In the genomic region with DNA sequence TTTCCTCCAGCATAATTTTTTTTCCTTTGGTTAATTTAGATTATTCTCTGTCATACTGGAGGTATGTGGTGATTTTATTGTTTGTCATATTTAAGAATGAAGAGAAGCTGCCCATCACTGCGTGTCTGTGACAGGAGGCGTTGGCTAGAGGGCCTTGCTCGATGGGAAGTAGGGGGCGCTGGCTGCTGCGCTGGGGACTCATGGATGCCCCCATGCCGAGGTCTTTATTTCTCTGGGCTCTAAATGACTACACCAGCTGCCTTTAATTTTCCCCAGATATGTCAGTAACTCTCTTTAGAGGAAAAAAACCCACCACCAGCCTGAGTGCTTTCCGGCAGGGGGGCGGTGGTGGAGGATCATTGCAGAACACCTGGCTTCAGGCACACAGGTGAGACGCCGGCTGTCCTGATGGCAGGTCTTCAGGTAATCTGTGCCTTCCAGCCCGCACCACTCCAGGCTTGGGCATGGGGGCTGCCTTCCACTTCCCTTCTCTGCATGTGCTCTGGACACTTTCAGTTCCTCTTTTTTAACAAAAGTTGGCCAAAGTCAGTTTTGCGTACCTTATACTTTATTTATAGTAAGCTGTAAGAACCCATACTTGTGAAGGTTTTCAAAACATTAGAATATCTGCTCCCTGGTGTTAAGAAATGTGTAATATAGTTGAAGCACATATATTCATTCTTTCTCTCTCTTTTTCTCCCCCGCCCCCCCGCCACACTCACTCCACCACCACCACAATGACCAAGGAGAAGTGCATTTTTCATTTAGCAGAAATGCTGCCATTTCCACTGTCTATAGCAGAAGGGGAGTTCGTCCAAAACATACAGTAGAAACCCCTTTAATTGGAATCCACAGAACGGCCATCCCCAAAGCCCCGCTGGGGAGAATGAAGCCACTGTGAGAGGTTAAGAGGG, we compare ENCODE assay signal across 2 cellular contexts.
TF ChIP-seq lines count a peak whose summit lies in the region.

No MANE protein-coding gene starts in this region.

TF ChIP-seq in SK-N-SH, 30 proteins besides CTCF, POLR2A, EP300 and RAD21 (continued from another document):
- TF ChIP-seq, protein P1, sequence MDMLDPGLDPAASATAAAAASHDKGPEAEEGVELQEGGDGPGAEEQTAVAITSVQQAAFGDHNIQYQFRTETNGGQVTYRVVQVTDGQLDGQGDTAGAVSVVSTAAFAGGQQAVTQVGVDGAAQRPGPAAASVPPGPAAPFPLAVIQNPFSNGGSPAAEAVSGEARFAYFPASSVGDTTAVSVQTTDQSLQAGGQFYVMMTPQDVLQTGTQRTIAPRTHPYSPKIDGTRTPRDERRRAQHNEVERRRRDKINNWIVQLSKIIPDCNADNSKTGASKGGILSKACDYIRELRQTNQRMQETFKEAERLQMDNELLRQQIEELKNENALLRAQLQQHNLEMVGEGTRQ (IDR thresholded peaks at IDR 0.05; ENCODE audit: borderline replicate concordance, low read depth, low read length) = no peak
- TF ChIP-seq TEAD4 (IDR thresholded peaks at IDR 0.05; ENCODE audit: borderline replicate concordance, insufficient read depth) (no peak), GATA2 (CRISPR knock-in tag; IDR thresholded peaks at IDR 0.05) (no peak), RCOR1 (IDR thresholded peaks at IDR 0.05; ENCODE audit: low read length) (no peak), NRF1 (IDR thresholded peaks at IDR 0.05; ENCODE audit: low read depth, low read length) (no peak), RFX5 (IDR thresholded peaks at IDR 0.05; ENCODE audit: low read length) (no peak), GABPA (IDR thresholded peaks at IDR 0.05; ENCODE audit: low read depth) (no peak), FOSL2 (IDR thresholded peaks at IDR 0.05; ENCODE audit: borderline replicate concordance, low read depth) (no peak), ELF1 (IDR thresholded peaks at IDR 0.05) (no peak), NFIC (IDR thresholded peaks at IDR 0.05; ENCODE audit: borderline replicate concordance) (no peak), SMC3 (IDR thresholded peaks at IDR 0.05; ENCODE audit: low read depth, low read length) (no peak), SIN3A (IDR thresholded peaks at IDR 0.05; ENCODE audit: borderline replicate concordance, low read depth, low read length) (no peak)
- TF ChIP-seq, protein P2, sequence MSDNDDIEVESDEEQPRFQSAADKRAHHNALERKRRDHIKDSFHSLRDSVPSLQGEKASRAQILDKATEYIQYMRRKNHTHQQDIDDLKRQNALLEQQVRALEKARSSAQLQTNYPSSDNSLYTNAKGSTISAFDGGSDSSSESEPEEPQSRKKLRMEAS (IDR thresholded peaks at IDR 0.05; ENCODE audit: low read depth) = no peak
- TF ChIP-seq, protein P3, sequence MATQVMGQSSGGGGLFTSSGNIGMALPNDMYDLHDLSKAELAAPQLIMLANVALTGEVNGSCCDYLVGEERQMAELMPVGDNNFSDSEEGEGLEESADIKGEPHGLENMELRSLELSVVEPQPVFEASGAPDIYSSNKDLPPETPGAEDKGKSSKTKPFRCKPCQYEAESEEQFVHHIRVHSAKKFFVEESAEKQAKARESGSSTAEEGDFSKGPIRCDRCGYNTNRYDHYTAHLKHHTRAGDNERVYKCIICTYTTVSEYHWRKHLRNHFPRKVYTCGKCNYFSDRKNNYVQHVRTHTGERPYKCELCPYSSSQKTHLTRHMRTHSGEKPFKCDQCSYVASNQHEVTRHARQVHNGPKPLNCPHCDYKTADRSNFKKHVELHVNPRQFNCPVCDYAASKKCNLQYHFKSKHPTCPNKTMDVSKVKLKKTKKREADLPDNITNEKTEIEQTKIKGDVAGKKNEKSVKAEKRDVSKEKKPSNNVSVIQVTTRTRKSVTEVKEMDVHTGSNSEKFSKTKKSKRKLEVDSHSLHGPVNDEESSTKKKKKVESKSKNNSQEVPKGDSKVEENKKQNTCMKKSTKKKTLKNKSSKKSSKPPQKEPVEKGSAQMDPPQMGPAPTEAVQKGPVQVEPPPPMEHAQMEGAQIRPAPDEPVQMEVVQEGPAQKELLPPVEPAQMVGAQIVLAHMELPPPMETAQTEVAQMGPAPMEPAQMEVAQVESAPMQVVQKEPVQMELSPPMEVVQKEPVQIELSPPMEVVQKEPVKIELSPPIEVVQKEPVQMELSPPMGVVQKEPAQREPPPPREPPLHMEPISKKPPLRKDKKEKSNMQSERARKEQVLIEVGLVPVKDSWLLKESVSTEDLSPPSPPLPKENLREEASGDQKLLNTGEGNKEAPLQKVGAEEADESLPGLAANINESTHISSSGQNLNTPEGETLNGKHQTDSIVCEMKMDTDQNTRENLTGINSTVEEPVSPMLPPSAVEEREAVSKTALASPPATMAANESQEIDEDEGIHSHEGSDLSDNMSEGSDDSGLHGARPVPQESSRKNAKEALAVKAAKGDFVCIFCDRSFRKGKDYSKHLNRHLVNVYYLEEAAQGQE (IDR thresholded peaks at IDR 0.05; ENCODE audit: low read depth, low read length) = no peak
- TF ChIP-seq, protein P4, sequence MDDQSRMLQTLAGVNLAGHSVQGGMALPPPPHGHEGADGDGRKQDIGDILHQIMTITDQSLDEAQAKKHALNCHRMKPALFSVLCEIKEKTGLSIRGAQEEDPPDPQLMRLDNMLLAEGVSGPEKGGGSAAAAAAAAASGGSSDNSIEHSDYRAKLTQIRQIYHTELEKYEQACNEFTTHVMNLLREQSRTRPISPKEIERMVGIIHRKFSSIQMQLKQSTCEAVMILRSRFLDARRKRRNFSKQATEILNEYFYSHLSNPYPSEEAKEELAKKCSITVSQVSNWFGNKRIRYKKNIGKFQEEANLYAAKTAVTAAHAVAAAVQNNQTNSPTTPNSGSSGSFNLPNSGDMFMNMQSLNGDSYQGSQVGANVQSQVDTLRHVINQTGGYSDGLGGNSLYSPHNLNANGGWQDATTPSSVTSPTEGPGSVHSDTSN (IDR thresholded peaks at IDR 0.05) = no peak
- TF ChIP-seq, protein P5, sequence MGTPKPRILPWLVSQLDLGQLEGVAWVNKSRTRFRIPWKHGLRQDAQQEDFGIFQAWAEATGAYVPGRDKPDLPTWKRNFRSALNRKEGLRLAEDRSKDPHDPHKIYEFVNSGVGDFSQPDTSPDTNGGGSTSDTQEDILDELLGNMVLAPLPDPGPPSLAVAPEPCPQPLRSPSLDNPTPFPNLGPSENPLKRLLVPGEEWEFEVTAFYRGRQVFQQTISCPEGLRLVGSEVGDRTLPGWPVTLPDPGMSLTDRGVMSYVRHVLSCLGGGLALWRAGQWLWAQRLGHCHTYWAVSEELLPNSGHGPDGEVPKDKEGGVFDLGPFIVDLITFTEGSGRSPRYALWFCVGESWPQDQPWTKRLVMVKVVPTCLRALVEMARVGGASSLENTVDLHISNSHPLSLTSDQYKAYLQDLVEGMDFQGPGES (IDR thresholded peaks at IDR 0.05; ENCODE audit: low read depth, low read length) = no peak

TF ChIP-seq in SK-N-SH treated with all-trans-retinoic acid at 6 μM for 48 hours, 23 proteins besides CTCF, POLR2A, EP300 and RAD21 (continued from another document):
- TF ChIP-seq, protein P6, sequence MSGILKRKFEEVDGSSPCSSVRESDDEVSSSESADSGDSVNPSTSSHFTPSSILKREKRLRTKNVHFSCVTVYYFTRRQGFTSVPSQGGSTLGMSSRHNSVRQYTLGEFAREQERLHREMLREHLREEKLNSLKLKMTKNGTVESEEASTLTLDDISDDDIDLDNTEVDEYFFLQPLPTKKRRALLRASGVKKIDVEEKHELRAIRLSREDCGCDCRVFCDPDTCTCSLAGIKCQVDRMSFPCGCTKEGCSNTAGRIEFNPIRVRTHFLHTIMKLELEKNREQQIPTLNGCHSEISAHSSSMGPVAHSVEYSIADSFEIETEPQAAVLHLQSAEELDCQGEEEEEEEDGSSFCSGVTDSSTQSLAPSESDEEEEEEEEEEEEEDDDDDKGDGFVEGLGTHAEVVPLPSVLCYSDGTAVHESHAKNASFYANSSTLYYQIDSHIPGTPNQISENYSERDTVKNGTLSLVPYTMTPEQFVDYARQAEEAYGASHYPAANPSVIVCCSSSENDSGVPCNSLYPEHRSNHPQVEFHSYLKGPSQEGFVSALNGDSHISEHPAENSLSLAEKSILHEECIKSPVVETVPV (CRISPR knock-in tag; IDR thresholded peaks at IDR 0.05) = no peak
- TF ChIP-seq, protein P7, sequence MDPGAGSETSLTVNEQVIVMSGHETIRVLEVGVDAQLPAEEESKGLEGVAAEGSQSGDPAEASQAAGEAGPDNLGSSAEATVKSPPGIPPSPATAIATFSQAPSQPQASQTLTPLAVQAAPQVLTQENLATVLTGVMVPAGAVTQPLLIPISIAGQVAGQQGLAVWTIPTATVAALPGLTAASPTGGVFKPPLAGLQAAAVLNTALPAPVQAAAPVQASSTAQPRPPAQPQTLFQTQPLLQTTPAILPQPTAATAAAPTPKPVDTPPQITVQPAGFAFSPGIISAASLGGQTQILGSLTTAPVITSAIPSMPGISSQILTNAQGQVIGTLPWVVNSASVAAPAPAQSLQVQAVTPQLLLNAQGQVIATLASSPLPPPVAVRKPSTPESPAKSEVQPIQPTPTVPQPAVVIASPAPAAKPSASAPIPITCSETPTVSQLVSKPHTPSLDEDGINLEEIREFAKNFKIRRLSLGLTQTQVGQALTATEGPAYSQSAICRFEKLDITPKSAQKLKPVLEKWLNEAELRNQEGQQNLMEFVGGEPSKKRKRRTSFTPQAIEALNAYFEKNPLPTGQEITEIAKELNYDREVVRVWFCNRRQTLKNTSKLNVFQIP (CRISPR knock-in tag; IDR thresholded peaks at IDR 0.05; ENCODE audit: borderline replicate concordance, low read depth) = no peak
- no peak for TF ChIP-seq ZC3H10 (CRISPR knock-in tag; IDR thresholded peaks at IDR 0.05)
- TF ChIP-seq RARB (CRISPR knock-in tag; IDR thresholded peaks at IDR 0.05) = no peak
- TF ChIP-seq PPARA (CRISPR knock-in tag; IDR thresholded peaks at IDR 0.05; ENCODE audit: borderline replicate concordance) = no peak
- no peak for TF ChIP-seq ESRRG (CRISPR knock-in tag; IDR thresholded peaks at IDR 0.05)
- TF ChIP-seq TCF4 (CRISPR knock-in tag; IDR thresholded peaks at IDR 0.05; ENCODE audit: borderline replicate concordance) = no peak
- TF ChIP-seq ZFP30 (CRISPR knock-in tag; IDR thresholded peaks at IDR 0.05) = no peak
